ENCODE assay signal across 20 cellular contexts in the genomic region with DNA sequence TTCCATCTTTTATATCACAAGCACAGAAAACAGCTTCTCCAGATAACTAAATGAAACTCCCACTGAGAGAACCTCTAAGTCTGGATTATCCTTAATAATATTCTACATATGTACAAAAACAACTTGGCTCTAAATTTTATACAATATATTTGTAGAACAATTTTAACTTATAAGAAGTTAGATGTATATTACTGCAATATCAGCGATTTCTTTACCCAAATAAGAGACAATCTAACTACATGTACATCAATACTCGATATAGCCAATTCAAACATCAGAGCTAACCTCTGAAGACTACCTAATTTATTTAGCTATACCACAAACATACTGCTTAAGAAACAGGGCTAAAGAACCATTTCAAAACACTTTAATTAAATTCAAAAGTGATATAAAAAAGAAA.
DNase-seq lines count a peak whose midpoint lies in the region; ATAC-seq, FAIRE-seq and TF ChIP-seq lines count a peak whose summit lies in the region.
"Had no signal": no experiment of that assay in that cellular context is flagged by ENCODE, and none has a peak within 500 bp of the region (broad histone marks: within the 10 kb centered on the region; RNA-seq: fewer than 3 reads in every experiment).

No MANE protein-coding gene starts in this region.

- H2BK5ac ChIP-seq in IMR-90 (ENCODE audit: low read depth, low read length, poor library complexity, severe bottlenecking) = no peak overlapping the region

- dilution Hi-C loops in IMR-90 (cut with HindIII; ENCODE audit: low sequenced_read_pairs, unreplicated experiment) = no loop called here

- FAIRE-seq in HepG2 (lab: Jason Lieb, UNC) = no peak
- FAIRE-seq in colon (lab: Jason Lieb, UNC) = peak; percentile 18
- FAIRE-seq: G401.6, GM12891, GM19239 had no signal

- no peaks in the 10 kb centered on the region for H3K4me1 ChIP-seq in HepG2 (ENCODE audit: insufficient read depth, low read length)
- no peaks in the 10 kb centered on the region for H3K4me1 ChIP-seq in right lobe of liver
- peaks cover 2% of the 10 kb centered on the region; the same call in 1 of the 2 replicates for H3K4me1 ChIP-seq in IMR-90 (ENCODE audit: control insufficient read depth, insufficient read depth, low read length)
- H3K4me1 ChIP-seq: BLaER1 treated with 17β-estradiol and CSF1 and Interleukin-3, amounts not matched to agents 10 nM and 100 nM; Caco-2 had no signal

- H4K91ac ChIP-seq in IMR-90 (ENCODE audit: insufficient read depth, low read depth, low read length) = no peak overlapping the region

- H3K27ac ChIP-seq in HepG2 (ENCODE audit: extremely low read length, insufficient read depth, low read length) = no peak overlapping the region
- H3K27ac ChIP-seq in right lobe of liver = no peak overlapping the region
- H3K27ac ChIP-seq in IMR-90 (ENCODE audit: insufficient read depth, low read length) = no peak overlapping the region
- H3K27ac ChIP-seq: BLaER1 treated with 17β-estradiol and CSF1 and Interleukin-3, amounts not matched to agents 10 nM and 100 nM; C4-2B had no signal

- in situ Hi-C loops in HepG2 (cut with HindIII; ENCODE audit: extremely low pct_ligation_motif_present, low pct_unique_long_range_greater_than_20kb) (no loop called here), IMR-90 (cut with MboI; ENCODE audit: low sequenced_read_pairs) (no loop called here)

- H4K20me1 ChIP-seq in HepG2 (ENCODE audit: insufficient read depth, low read length) = no peaks in the 10 kb centered on the region; the same call in 1 of the 2 replicates
- H4K20me1 ChIP-seq in IMR-90 (ENCODE audit: insufficient read depth, low read length) = no peaks in the 10 kb centered on the region; the same call in 1 of the 2 replicates

- POLR2A ChIA-PET in HepG2 (lab: Yijun Ruan, JAX) = no interaction called here
- POLR2A ChIA-PET in IMR-90 (lab: Charles Lee; ENCODE audit: unreplicated experiment) = no interaction called here

- no peak overlapping the region for H4K5ac ChIP-seq in IMR-90 (ENCODE audit: low read depth, low read length)

- no peak overlapping the region for H3K18ac ChIP-seq in IMR-90 (ENCODE audit: low read depth, low read length)

- H3K14ac ChIP-seq in IMR-90 (replicated peaks; ENCODE audit: low read depth, low read length) = no peak overlapping the region

- no peaks in the 10 kb centered on the region for H3K9me3 ChIP-seq in HepG2 (ENCODE audit: low read length)
- H3K9me3 ChIP-seq in right lobe of liver = no peaks in the 10 kb centered on the region
- H3K9me3 ChIP-seq in IMR-90 (ENCODE audit: control insufficient read depth, insufficient read depth, low read length) = no peaks in the 10 kb centered on the region
- H3K9me3 ChIP-seq: Caco-2 had no signal

- TF ChIP-seq EP300 in HepG2 (IDR thresholded peaks at IDR 0.05; ENCODE audit: low read depth in 2 of 2, low read length in 2 of 2) = no peak
- no peak for TF ChIP-seq EP300 in HepG2 (CRISPR knock-in tag; IDR thresholded peaks at IDR 0.05; ENCODE audit: borderline replicate concordance)

- no peaks in the 10 kb centered on the region for H3K79me2 ChIP-seq in HepG2 (ENCODE audit: insufficient read depth, low read length)

- no peak overlapping the region for H3K9ac ChIP-seq in HepG2 (ENCODE audit: insufficient read depth, low read depth, low read length)
- no peak overlapping the region for H3K9ac ChIP-seq in IMR-90 (ENCODE audit: low read depth, low read length)
- H3K9ac ChIP-seq: BLaER1 treated with 17β-estradiol and CSF1 and Interleukin-3, amounts not matched to agents 10 nM and 100 nM had no signal

- no peak for TF ChIP-seq POLR2A in HepG2 (IDR thresholded peaks at IDR 0.05; ENCODE audit: insufficient read depth in 1 of 2, low read depth in 2 of 2, low read length in 2 of 2)
- TF ChIP-seq POLR2A in right lobe of liver (IDR thresholded peaks at IDR 0.05) = no peak
- TF ChIP-seq POLR2A in IMR-90 (IDR thresholded peaks at IDR 0.05; ENCODE audit: low read depth, low read length) = no peak

- H2BK20ac ChIP-seq in IMR-90 (ENCODE audit: low read depth, low read length) = no peak overlapping the region

- H4K8ac ChIP-seq in IMR-90 (ENCODE audit: low read depth in 2 of 2, low read length in 2 of 2) = no peak overlapping the region

- H3K9me1 ChIP-seq in IMR-90 (ENCODE audit: insufficient read depth, low read length) = no peaks in the 10 kb centered on the region

- no peak overlapping the region for H3K4ac ChIP-seq in IMR-90 (ENCODE audit: low read depth, low read length)

- BruUV-seq in HepG2 (replicated peaks; lab: Mats Ljungman, UMichigan) (no TSS peak), IMR-90 (replicated peaks; lab: Mats Ljungman, UMichigan) (no TSS peak)

- CTCF ChIA-PET in HepG2 (lab: Yijun Ruan, JAX; ENCODE audit: low intra/inter-chr PET ratio, low total read pairs) = no interaction called here
- CTCF ChIA-PET in IMR-90 (lab: Yijun Ruan, JAX) = no interaction called here

- no peak overlapping the region for H3K4me2 ChIP-seq in HepG2 (ENCODE audit: low read depth, low read length)
- H3K4me2 ChIP-seq in IMR-90 (ENCODE audit: low read depth, low read length) = no peak overlapping the region
- H3K4me2 ChIP-seq: BLaER1 treated with 17β-estradiol and CSF1 and Interleukin-3, amounts not matched to agents 10 nM and 100 nM had no signal

- H2AK9ac ChIP-seq in IMR-90 (replicated peaks; ENCODE audit: low read depth, low read length, poor library complexity) = no peak overlapping the region

- TF ChIP-seq RAD21 in HepG2 (CRISPR knock-in tag; IDR thresholded peaks at IDR 0.05) (no peak), IMR-90 (IDR thresholded peaks at IDR 0.05; ENCODE audit: low read length) (no peak)

- no peak overlapping the region for H2BK120ac ChIP-seq in IMR-90 (ENCODE audit: low read depth, low read length)

- no peak for DNase-seq in HepG2 (ENCODE audit: low spot score)
- DNase-seq in right lobe of liver = no peak
- no peak for DNase-seq in IMR-90
- no peak for DNase-seq in activated T-cell treated with anti-CD3 and anti-CD28 coated beads, Interleukin-2, amount 50 U/mL, for 1 hour
- no peak for DNase-seq in SHP77 treated with DMSO at 0.1 percent for 48 hours (lab: John Stamatoyannopoulos, UW)
- DNase-seq in NCI-H2196 treated with DMSO at 0.1 percent for 48 hours (lab: John Stamatoyannopoulos, UW; ENCODE audit: unreplicated experiment) = no peak
- DNase-seq: 8988T; AML-193; Caco-2; Calu3; CD4-positive, alpha-beta T cell; CD8-positive, alpha-beta T cell; DMS79 treated with DMSO at 0.1 percent for 48 hours; GF-D8 had no signal

- H3K27me3 ChIP-seq in HepG2 (ENCODE audit: control insufficient read depth in 1 of 2, insufficient read depth in 2 of 2, low read length in 2 of 2) (no peaks in the 10 kb centered on the region), right lobe of liver (no peaks in the 10 kb centered on the region), IMR-90 (ENCODE audit: control insufficient read depth, insufficient read depth, low read length) (no peaks in the 10 kb centered on the region)
- H3K27me3 ChIP-seq: BLaER1 treated with 17β-estradiol and CSF1 and Interleukin-3, amounts not matched to agents 10 nM and 100 nM had no signal

- H2AK5ac ChIP-seq in IMR-90 (ENCODE audit: low read depth, low read length) = no peak overlapping the region

- no peak overlapping the region for H2AFZ ChIP-seq in HepG2 (ENCODE audit: low read length)
- no peak overlapping the region for H2AFZ ChIP-seq in IMR-90 (replicated peaks; ENCODE audit: low read length, poor library complexity)

- ATAC-seq in HepG2 (no peak), right lobe of liver (no peak), IMR-90 (ENCODE audit: low read depth) (no peak)
- ATAC-seq: CD8-positive, alpha-beta T cell had no signal

- H3K23ac ChIP-seq in IMR-90 (ENCODE audit: low read depth, low read length) = no peak overlapping the region

- H3K4me3 ChIP-seq in HepG2 (replicated peaks in 1 of 3; ENCODE audit: insufficient read depth in 1 of 3, low read depth in 2 of 3, low read length in 3 of 3) (no peak overlapping the region), right lobe of liver (no peak overlapping the region), IMR-90 (ENCODE audit: insufficient read depth, low read depth, low read length) (no peak overlapping the region)
- H3K4me3 ChIP-seq: BLaER1 treated with 17β-estradiol and CSF1 and Interleukin-3, amounts not matched to agents 10 nM and 100 nM had no signal

- TF ChIP-seq CTCF in HepG2 (CRISPR knock-in tag; IDR thresholded peaks at IDR 0.05) (no peak), right lobe of liver (IDR thresholded peaks at IDR 0.05) (no peak), IMR-90 (conservative IDR thresholded peaks at IDR 0.05; ENCODE audit: low read depth, low read length) (no peak)

- H3K36me3 ChIP-seq in HepG2 (replicated peaks in 1 of 2; ENCODE audit: control insufficient read depth in 1 of 2, insufficient read depth in 2 of 2, low read length in 2 of 2) (peaks cover 2 to 30% of the 10 kb centered on the region in 2 experiments; a peak in 2 of 5 replicates), right lobe of liver (peaks cover 0 to 17% (median 7%) of the 10 kb centered on the region in 4 donors), IMR-90 (ENCODE audit: control insufficient read depth, insufficient read depth, low read length) (peaks cover 6% of the 10 kb centered on the region)

- no peak overlapping the region for H3K56ac ChIP-seq in IMR-90 (ENCODE audit: extremely low read depth, insufficient read depth, low read length)

- no peak overlapping the region for H2BK15ac ChIP-seq in IMR-90 (ENCODE audit: low read depth, low read length)

- intact Hi-C loops in HepG2 (cut with micrococcal nuclease; ENCODE audit: unreplicated experiment) = no loop called here
- intact Hi-C loops in right lobe of liver (cut with DNase I) = no loop called here
- intact Hi-C loops in IMR-90 (cut with micrococcal nuclease) = loop anchor here (5.0 kb wide), 2 partner anchors 89 to 204 kb away; no protein-coding TSS in a partner anchor

- H3K79me1 ChIP-seq in IMR-90 (ENCODE audit: low read depth in 1 of 2, low read length in 2 of 2) = peaks cover 5% of the 10 kb centered on the region in 2 experiments; a peak in 2 of 4 replicates

- WGBS in HepG2 (ENCODE audit: low lambda C conversion rate) = 100% methylated on average over 2 of the region's 2 CpGs
- 96% methylated on average over 2 of the region's 2 CpGs for WGBS in right lobe of liver (ENCODE audit: insufficient coverage, low coverage, low lambda C conversion rate, missing lambda C conversion rate)
- no CpG with 5 or more reads among the region's 2 CpGs for WGBS in IMR-90 (ENCODE audit: extremely low coverage in 2 of 2, insufficient read length in 1 of 2), 2 experiments

TF ChIP-seq in HepG2, 621 proteins besides CTCF, POLR2A, EP300 and RAD21 (continues in another document):
- TF ChIP-seq MAFK (conservative IDR thresholded peaks at IDR 0.05 in 1 of 2, IDR thresholded peaks at IDR 0.05 in 1 of 2; ENCODE audit: low read length in 2 of 2) = peak; percentile 85 to 92
- no peak for TF ChIP-seq MBNL3 (CRISPR knock-in tag; conservative IDR thresholded peaks at IDR 0.05)
- no peak for TF ChIP-seq NCOA5 (CRISPR knock-in tag; IDR thresholded peaks at IDR 0.05)

TF ChIP-seq in IMR-90, 13 proteins besides CTCF, POLR2A, EP300 and RAD21:
- TF ChIP-seq FOS (IDR thresholded peaks at IDR 0.05; ENCODE audit: low read depth, low read length) (no peak), MAFK (IDR thresholded peaks at IDR 0.05; ENCODE audit: low read depth, low read length) (peak; percentile 89)
